Comparison of ENCODE assay signal across 13 cellular contexts in genomic region chr11:3799883-3800282, GRCh38. TPM values are rescaled to one million over a fixed set of nuclear protein-coding genes. Genes with fewer than 3 reads are reported as not detected.
A peak's percentile ranks its signal among the peaks of the same experiment; 100 is the strongest.
DNase-seq lines count a peak whose midpoint lies in the region; ATAC-seq and TF ChIP-seq lines count a peak whose summit lies in the region.
"Had no signal": no experiment of that assay in that cellular context is flagged by ENCODE, and none has a peak within 500 bp of the region (broad histone marks: within the 10 kb centered on the region; RNA-seq: fewer than 3 reads in every experiment).

No MANE protein-coding gene starts in this region.

- peaks cover 27% of the 10 kb centered on the region for H3K4me1 Mint-ChIP-seq in activated CD4-positive, alpha-beta T cell treated with anti-CD3 and anti-CD28 coated beads, Interleukin-2, amount 10 ng/mL, durations not matched to agents 24 days and 14 days
- peaks cover 38% of the 10 kb centered on the region for H3K4me1 Mint-ChIP-seq in activated CD4-positive, alpha-beta T cell treated with anti-CD3 and anti-CD28 coated beads, Interleukin-2, amount 10 ng/mL, durations not matched to agents 7 days and 5 days
- H3K4me1 Mint-ChIP-seq in GM23338: peaks cover 16% of the 10 kb centered on the region; the same call in 2 of the 3 replicates
- H3K4me1 Mint-ChIP-seq in immature natural killer cell: peaks cover 29% of the 10 kb centered on the region in 2 donors
- H3K4me1 Mint-ChIP-seq in neural crest cell: peaks cover 27% of the 10 kb centered on the region

- POLR2A ChIA-PET in activated CD4-positive, alpha-beta T cell treated with anti-CD3 and anti-CD28 coated beads, Interleukin-2, amount 10 ng/mL, durations not matched to agents 7 days and 5 days (lab: Charles Lee): no interaction called here

- H3K4me1 ChIP-seq in GM23338 (ENCODE audit: insufficient read depth) (peaks cover 12% of the 10 kb centered on the region; the same call in 1 of the 2 replicates), body of pancreas (peaks cover 24% of the 10 kb centered on the region)

- peaks cover 20% of the 10 kb centered on the region for H4K20me1 ChIP-seq in GM23338 (replicated peaks; ENCODE audit: insufficient read depth)

- H3K27me3 Mint-ChIP-seq in activated CD4-positive, alpha-beta T cell treated with anti-CD3 and anti-CD28 coated beads, Interleukin-2, amount 10 ng/mL, durations not matched to agents 24 days and 14 days: no peaks in the 10 kb centered on the region
- H3K27me3 Mint-ChIP-seq in activated CD4-positive, alpha-beta T cell treated with anti-CD3 and anti-CD28 coated beads, Interleukin-2, amount 10 ng/mL, durations not matched to agents 7 days and 5 days: no peaks in the 10 kb centered on the region
- H3K27me3 Mint-ChIP-seq in GM23338 (ENCODE audit: insufficient read depth, low read depth, poor library complexity): peaks cover 7% of the 10 kb centered on the region
- peaks cover 5 to 16% (median 15%) of the 10 kb centered on the region in 3 donors for H3K27me3 Mint-ChIP-seq in immature natural killer cell (ENCODE audit: low read depth in 3 of 3)
- peaks cover 4% of the 10 kb centered on the region for H3K27me3 Mint-ChIP-seq in neural crest cell (ENCODE audit: low read depth)

- H3K9me3 ChIP-seq in body of pancreas: no peaks in the 10 kb centered on the region
- H3K9me3 ChIP-seq: MG63 had no signal

- ATAC-seq in GM23338: no peak
- no peak for ATAC-seq in body of pancreas
- ATAC-seq in HG03469 (IDR thresholded peaks at IDR 0.05; ENCODE audit: unreplicated experiment): no peak

- H3K36me3 ChIP-seq in GM23338 (ENCODE audit: insufficient read depth) (no peaks in the 10 kb centered on the region), body of pancreas (replicated peaks in 1 of 2; ENCODE audit: insufficient read depth in 1 of 2, low read depth in 2 of 2) (no peaks in the 10 kb centered on the region)

- H3K4me2 ChIP-seq in GM23338: no peak overlapping the region

- intact Hi-C loops in activated CD4-positive, alpha-beta T cell treated with anti-CD3 and anti-CD28 coated beads, Interleukin-2, amount 10 ng/mL, durations not matched to agents 24 days and 14 days (cut with micrococcal nuclease): loop anchor here (5.0 kb wide), 1 partner anchor 1398 kb away; the partner anchor contains the start of gene TSSC4
- intact Hi-C loops in body of pancreas (cut with DNase I): no loop called here

- no peak overlapping the region for H3K4me3 Mint-ChIP-seq in activated CD4-positive, alpha-beta T cell treated with anti-CD3 and anti-CD28 coated beads, Interleukin-2, amount 10 ng/mL, durations not matched to agents 24 days and 14 days
- H3K4me3 Mint-ChIP-seq in activated CD4-positive, alpha-beta T cell treated with anti-CD3 and anti-CD28 coated beads, Interleukin-2, amount 10 ng/mL, durations not matched to agents 7 days and 5 days: no peak overlapping the region
- H3K4me3 Mint-ChIP-seq in GM23338 (no peak overlapping the region), immature natural killer cell (peak overlapping the region in 3 of 5 donors; percentile 28 to 42 (median 38)), neural crest cell (no peak overlapping the region)

- TF ChIP-seq POLR2A in body of pancreas (IDR thresholded peaks at IDR 0.05): no peak

- no peak overlapping the region for H2AFZ ChIP-seq in GM23338

- 69 to 95% methylated on average over 4 of the region's 4 CpGs for WGBS in body of pancreas, 2 donors

- H3K9me2 ChIP-seq in GM23338 (ENCODE audit: insufficient read depth): no peaks in the 10 kb centered on the region

- peaks cover 8% of the 10 kb centered on the region; the same call in 1 of the 2 replicates for H3F3A ChIP-seq in GM23338 (replicated peaks; ENCODE audit: low read depth)

- H3K4me3 ChIP-seq in GM23338 (no peak overlapping the region), body of pancreas (no peak overlapping the region)
- H3K4me3 ChIP-seq: MG63 had no signal

- H3K27me3 ChIP-seq in GM23338 (ENCODE audit: insufficient read depth): no peaks in the 10 kb centered on the region
- H3K27me3 ChIP-seq in body of pancreas: no peaks in the 10 kb centered on the region
- H3K27me3 ChIP-seq: MG63 had no signal

- no peak for DNase-seq in activated CD4-positive, alpha-beta T cell treated with anti-CD3 and anti-CD28 coated beads, Interleukin-2, amount 10 ng/mL, durations not matched to agents 24 days and 14 days
- DNase-seq in activated CD4-positive, alpha-beta T cell treated with anti-CD3 and anti-CD28 coated beads, Interleukin-2, amount 10 ng/mL, durations not matched to agents 7 days and 5 days: no peak
- DNase-seq in GM23338 (ENCODE audit: low spot score): no peak
- DNase-seq in immature natural killer cell: no peak
- no peak for DNase-seq in neural crest cell (ENCODE audit: low read depth, low spot score)
- DNase-seq in activated CD8-positive, alpha-beta memory T cell treated with anti-CD3 and anti-CD28 coated beads, Interleukin-2, amount 50 U/mL, for 48 hours: no peak
- DNase-seq in body of pancreas: no peak
- DNase-seq: C1 segment of cervical spinal cord, MG63, NCI-H1092 treated with DMSO at 0.1 percent for 48 hours, NCI-H2081 treated with DMSO at 0.1 percent for 48 hours, NCI-H510A treated with DMSO at 0.1 percent for 48 hours had no signal

- CTCF ChIA-PET in activated CD4-positive, alpha-beta T cell treated with anti-CD3 and anti-CD28 coated beads, Interleukin-2, amount 10 ng/mL, durations not matched to agents 7 days and 5 days (lab: Charles Lee): interaction anchor here (1.6 to 4.8 kb wide), 2 partner anchors 8 to 41 kb away, joined by 5 to 37 read pairs; partner anchors contain the start of genes PGAP2 and RHOG

- H3K27ac ChIP-seq in GM23338 (ENCODE audit: low read depth) (0 out of 2 replicates have a peak overlapping the region, but pooled peaks have one; percentile 69), body of pancreas (no peak overlapping the region)

- H3K79me2 ChIP-seq in GM23338 (replicated peaks; ENCODE audit: insufficient read depth): peaks cover 24% of the 10 kb centered on the region

- peak overlapping the region; percentile 6 for H3K27ac Mint-ChIP-seq in activated CD4-positive, alpha-beta T cell treated with anti-CD3 and anti-CD28 coated beads, Interleukin-2, amount 10 ng/mL, durations not matched to agents 24 days and 14 days
- no peak overlapping the region for H3K27ac Mint-ChIP-seq in activated CD4-positive, alpha-beta T cell treated with anti-CD3 and anti-CD28 coated beads, Interleukin-2, amount 10 ng/mL, durations not matched to agents 7 days and 5 days
- H3K27ac Mint-ChIP-seq in GM23338 (no peak overlapping the region), immature natural killer cell (peak overlapping the region in 5 of 6 donors; percentile 58 to 77 (median 63)), neural crest cell (ENCODE audit: unreplicated experiment) (peak overlapping the region; percentile 1)

- TF ChIP-seq CTCF in GM23338 (conservative IDR thresholded peaks at IDR 0.05; ENCODE audit: low read depth in 2 of 2) (no peak), neural crest cell (conservative IDR thresholded peaks at IDR 0.05) (no peak), body of pancreas (IDR thresholded peaks at IDR 0.05) (no peak)

- H3K9me3 Mint-ChIP-seq in activated CD4-positive, alpha-beta T cell treated with anti-CD3 and anti-CD28 coated beads, Interleukin-2, amount 10 ng/mL, durations not matched to agents 24 days and 14 days: no peaks in the 10 kb centered on the region
- no peaks in the 10 kb centered on the region for H3K9me3 Mint-ChIP-seq in activated CD4-positive, alpha-beta T cell treated with anti-CD3 and anti-CD28 coated beads, Interleukin-2, amount 10 ng/mL, durations not matched to agents 7 days and 5 days
- H3K9me3 Mint-ChIP-seq in GM23338: no peaks in the 10 kb centered on the region; the same call in 2 of the 3 replicates
- no peaks in the 10 kb centered on the region for H3K9me3 Mint-ChIP-seq in immature natural killer cell
- H3K9me3 Mint-ChIP-seq in neural crest cell: peaks cover 5% of the 10 kb centered on the region

- peaks cover 24% of the 10 kb centered on the region for H3K36me3 Mint-ChIP-seq in activated CD4-positive, alpha-beta T cell treated with anti-CD3 and anti-CD28 coated beads, Interleukin-2, amount 10 ng/mL, durations not matched to agents 24 days and 14 days (ENCODE audit: low read depth)
- peaks cover 7% of the 10 kb centered on the region for H3K36me3 Mint-ChIP-seq in activated CD4-positive, alpha-beta T cell treated with anti-CD3 and anti-CD28 coated beads, Interleukin-2, amount 10 ng/mL, durations not matched to agents 7 days and 5 days (ENCODE audit: low read depth)
- H3K36me3 Mint-ChIP-seq in GM23338 (ENCODE audit: low read depth) (peaks cover 4% of the 10 kb centered on the region; the same call in 2 of the 3 replicates), immature natural killer cell (no peaks in the 10 kb centered on the region), neural crest cell (ENCODE audit: low read depth) (peaks cover 9% of the 10 kb centered on the region)

RNA-seq across cellular contexts. Expression of gene NUP98, which starts 2.5 kb away (rescaled TPM):
- total RNA-seq in activated CD4-positive, alpha-beta T cell treated with anti-CD3 and anti-CD28 coated beads, Interleukin-2, amount 10 ng/mL, durations not matched to agents 24 days and 14 days: 122 and 129 TPM in 2 replicates
- 100 to 1,000 TPM in 1 of 2 experiments, 10 to 100 TPM in 1; 94.7 to 116 TPM for total RNA-seq in activated CD4-positive, alpha-beta T cell treated with anti-CD3 and anti-CD28 coated beads, Interleukin-2, amount 10 ng/mL, durations not matched to agents 7 days and 5 days
- total RNA-seq in GM23338 (2014; rRNA removed; shearing (Covaris generic)): 170 and 174 TPM in 2 replicates
- polyA plus RNA-seq in GM23338 (2016; fragmentation: Nextera tagmentation; extraction: Ambion mirVana) (20.7 and 23.9 TPM in 2 replicates), immature natural killer cell (10 to 100 TPM; 16.2 to 38.1 (median 20.5) TPM)
- total RNA-seq in neural crest cell (96.8 and 104 TPM in 2 replicates), body of pancreas (10 to 100 TPM; 37.9 to 62.0 TPM)

RNA-seq across cellular contexts. Expression of gene PGAP2, which starts 8.5 kb away (rescaled TPM):
- 30.0 and 32.5 TPM in 2 replicates for total RNA-seq in activated CD4-positive, alpha-beta T cell treated with anti-CD3 and anti-CD28 coated beads, Interleukin-2, amount 10 ng/mL, durations not matched to agents 24 days and 14 days
- 10 to 100 TPM; 30.0 to 30.9 TPM for total RNA-seq in activated CD4-positive, alpha-beta T cell treated with anti-CD3 and anti-CD28 coated beads, Interleukin-2, amount 10 ng/mL, durations not matched to agents 7 days and 5 days
- 43.2 TPM in 2 replicates for total RNA-seq in GM23338 (2014; rRNA removed; shearing (Covaris generic))
- polyA plus RNA-seq in GM23338 (2016; fragmentation: Nextera tagmentation; extraction: Ambion mirVana): 37.8 and 39.3 TPM in 2 replicates
- polyA plus RNA-seq in immature natural killer cell: 10 to 100 TPM in 2 of 3 donors, not detected in 1; 10.7 to 16.1 TPM
- total RNA-seq in neural crest cell: 34.8 and 39.5 TPM in 2 replicates
- total RNA-seq in body of pancreas: 10 to 100 TPM; 21.5 to 24.1 TPM

RNA-seq across cellular contexts. Expression of gene RHOG, which starts 40.9 kb away (rescaled TPM):
- 174 and 176 TPM in 2 replicates for total RNA-seq in activated CD4-positive, alpha-beta T cell treated with anti-CD3 and anti-CD28 coated beads, Interleukin-2, amount 10 ng/mL, durations not matched to agents 24 days and 14 days
- total RNA-seq in activated CD4-positive, alpha-beta T cell treated with anti-CD3 and anti-CD28 coated beads, Interleukin-2, amount 10 ng/mL, durations not matched to agents 7 days and 5 days: 100 to 1,000 TPM; 158 to 172 TPM
- total RNA-seq in GM23338 (2014; rRNA removed; shearing (Covaris generic)): 38.6 and 39.5 TPM in 2 replicates
- polyA plus RNA-seq in GM23338 (2016; fragmentation: Nextera tagmentation; extraction: Ambion mirVana) (23.2 and 26.3 TPM in 2 replicates), immature natural killer cell (100 to 1,000 TPM; 167 to 292 (median 199) TPM)
- total RNA-seq in neural crest cell (24.8 and 25.0 TPM in 2 replicates), body of pancreas (10 to 100 TPM; 10.9 to 15.8 TPM)

RNA-seq across cellular contexts. Expression of gene STIM1, which starts 55.6 kb away (rescaled TPM):
- total RNA-seq in activated CD4-positive, alpha-beta T cell treated with anti-CD3 and anti-CD28 coated beads, Interleukin-2, amount 10 ng/mL, durations not matched to agents 24 days and 14 days: 60.6 and 63.4 TPM in 2 replicates
- total RNA-seq in activated CD4-positive, alpha-beta T cell treated with anti-CD3 and anti-CD28 coated beads, Interleukin-2, amount 10 ng/mL, durations not matched to agents 7 days and 5 days: 100 to 1,000 TPM; 103 to 108 TPM
- total RNA-seq in GM23338 (2014; rRNA removed; shearing (Covaris generic)): 9.3 and 14.0 TPM in 2 replicates
- polyA plus RNA-seq in GM23338 (2016; fragmentation: Nextera tagmentation; extraction: Ambion mirVana): 3.5 and 3.9 TPM in 2 replicates
- polyA plus RNA-seq in immature natural killer cell: 10 to 100 TPM; 28.7 to 53.1 (median 45.5) TPM
- 22.3 and 24.4 TPM in 2 replicates for total RNA-seq in neural crest cell
- total RNA-seq in body of pancreas: 10 to 100 TPM; 20.4 to 24.6 TPM

Comparison
In these comparisons a context has a peak if more than half of its experiments do, and no peak if none do; other contexts are left out.
1. H3K27ac Mint-ChIP-seq: peak in activated CD4-positive, alpha-beta T cell treated with anti-CD3 and anti-CD28 coated beads, Interleukin-2, amount 10 ng/mL, durations not matched to agents 24 days and 14 days (single experiment), immature natural killer cell (5 of 6) and neural crest cell (single experiment); none in activated CD4-positive, alpha-beta T cell treated with anti-CD3 and anti-CD28 coated beads, Interleukin-2, amount 10 ng/mL, durations not matched to agents 7 days and 5 days (single experiment) and GM23338 (single experiment).
2. H3K4me3 Mint-ChIP-seq: peak in immature natural killer cell (3 of 5); none in activated CD4-positive, alpha-beta T cell treated with anti-CD3 and anti-CD28 coated beads, Interleukin-2, amount 10 ng/mL, durations not matched to agents 24 days and 14 days (single experiment), activated CD4-positive, alpha-beta T cell treated with anti-CD3 and anti-CD28 coated beads, Interleukin-2, amount 10 ng/mL, durations not matched to agents 7 days and 5 days (single experiment), GM23338 (single experiment) and neural crest cell (single experiment).